Comparison of ENCODE assay signal across 15 cellular contexts in genomic region chr3:59774613-59775012, GRCh38.
DNase-seq lines count a peak whose midpoint lies in the region; ATAC-seq and TF ChIP-seq lines count a peak whose summit lies in the region.
"Had no signal": no experiment of that assay in that cellular context is flagged by ENCODE, and none has a peak within 500 bp of the region (broad histone marks: within the 10 kb centered on the region; RNA-seq: fewer than 3 reads in every experiment).

No MANE protein-coding gene starts in this region.

- peak overlapping the region; percentile 72 for H3K27ac ChIP-seq in VCaP
- H3K27ac ChIP-seq: right lobe of liver had no signal

- TF ChIP-seq CTCF in VCaP (conservative IDR thresholded peaks at IDR 0.05) (no peak), fibroblast of the aortic adventitia (IDR thresholded peaks at IDR 0.05; ENCODE audit: insufficient read depth, low read length) (no peak)

- H3K4me3 ChIP-seq in fibroblast of the aortic adventitia (ENCODE audit: low read depth, low read length) = no peak overlapping the region
- H3K4me3 ChIP-seq: right lobe of liver had no signal

- DNase-seq in HCEC 1CT (peak; percentile 78), fibroblast of the aortic adventitia (ENCODE audit: low read depth) (peak; percentile 86), stromal cell of bone marrow (ENCODE audit: low read depth) (peak; percentile 44), islet precursor cell (no peak)
- no peak for DNase-seq in activated CD8-positive, alpha-beta memory T cell treated with anti-CD3 and anti-CD28 coated beads, Interleukin-2, amount 50 U/mL, for 4 hours
- DNase-seq: activated T-cell treated with anti-CD3 and anti-CD28 coated beads, Interleukin-2, amount 50 U/mL, for 72 hours; central memory CD4-positive, alpha-beta T cell; erythroblast; naive B cell; NCI-H146; NCI-H748 treated with DMSO at 0.1 percent for 48 hours; right lobe of liver had no signal

- no peak for ATAC-seq in HG02642 (IDR thresholded peaks at IDR 0.05; ENCODE audit: poor library complexity, unreplicated experiment)
- ATAC-seq: activated CD4-positive, CD25-positive, alpha-beta regulatory T cell treated with anti-CD3 and anti-CD28 coated beads, Interleukin-2, amount 50 U/mL, for 24 hours; activated T-cell treated with anti-CD3 and anti-CD28 coated beads, Interleukin-2, amount 50 U/mL, for 72 hours; right lobe of liver had no signal

Comparison
In these comparisons a context has a peak if more than half of its experiments do, and no peak if none do; other contexts are left out.
1. DNase-seq: peak in HCEC 1CT (single experiment), fibroblast of the aortic adventitia (single experiment) and stromal cell of bone marrow (single experiment); none in islet precursor cell (single experiment) and activated CD8-positive, alpha-beta memory T cell treated with anti-CD3 and anti-CD28 coated beads, Interleukin-2, amount 50 U/mL, for 4 hours (single experiment).